In the genomic region with DNA sequence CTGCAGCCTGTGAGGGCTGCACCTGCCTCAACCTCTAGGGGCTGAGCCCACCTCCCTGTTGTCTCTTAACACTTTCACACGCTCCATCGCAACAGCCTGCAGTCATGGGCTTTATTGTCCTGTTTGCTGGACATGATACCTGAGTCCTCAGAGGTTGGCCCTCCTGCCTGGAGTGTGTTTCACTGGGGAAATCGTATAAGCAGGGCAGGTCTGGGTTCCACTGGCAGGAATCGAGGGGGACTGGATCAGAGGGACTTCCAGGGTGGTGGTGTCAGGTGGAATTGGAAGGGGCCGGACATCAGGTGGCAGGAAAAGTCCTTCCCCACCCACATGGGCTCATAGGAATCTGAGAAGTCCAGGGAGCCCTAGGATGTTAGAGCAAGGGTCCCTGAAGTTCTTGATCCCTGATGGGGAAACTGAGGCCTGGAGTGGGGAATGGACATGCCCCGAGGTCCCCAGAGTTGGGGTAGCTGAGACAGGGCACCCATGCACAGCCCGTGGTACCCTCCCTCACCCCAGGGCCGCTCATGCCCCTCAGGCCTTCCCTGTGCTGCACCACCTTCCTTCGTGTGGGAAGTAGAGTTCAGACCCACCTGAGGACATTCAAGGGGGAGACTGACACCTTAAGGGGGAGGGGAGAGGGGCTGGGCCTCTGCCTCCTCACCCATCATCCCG, we compare ENCODE assay signal across 11 cellular contexts.
DNase-seq lines count a peak whose midpoint lies in the region; ATAC-seq and TF ChIP-seq lines count a peak whose summit lies in the region.
"Had no signal": no experiment of that assay in that cellular context is flagged by ENCODE, and none has a peak within 500 bp of the region (broad histone marks: within the 10 kb centered on the region; RNA-seq: fewer than 3 reads in every experiment).

No MANE protein-coding gene starts in this region.

- H4K20me1 ChIP-seq in HCT116 (ENCODE audit: insufficient read depth), result no peaks in the 10 kb centered on the region

- peak overlapping the region; percentile 96 for H3K27ac Mint-ChIP-seq in CD4-positive, alpha-beta T cell
- H3K27ac Mint-ChIP-seq in activated T-helper 17 cell treated with anti-CD3 and anti-CD28 coated beads, Interleukin-2, amount 50 U/mL, for 72 hours, result peak overlapping the region; percentile 94
- peak overlapping the region; percentile 96 to 100 for H3K27ac Mint-ChIP-seq in natural killer cell

- POLR2A ChIA-PET in CD4-positive, alpha-beta T cell (lab: Charles Lee), result interaction anchor here (0.9 to 11.0 kb wide), 17 partner anchors 10 to 192 kb away, joined by 3 to 228 read pairs (median 7); partner anchors contain the start of genes CTNNBIP1 and PIK3CD
- POLR2A ChIA-PET in HCT116 (lab: Charles Lee), result no interaction called here

- RAD21 ChIA-PET in HCT116 (lab: Charles Lee; ENCODE audit: low non-redundant PET in 1 of 2, low total read pairs in 2 of 2, uncharacterized antibody in 2 of 2, unreplicated experiment in 2 of 2), result no interaction called here

- H3K4me1 ChIP-seq in HCT116 (ENCODE audit: control insufficient read depth in 1 of 2, insufficient read depth in 2 of 2, low read length in 2 of 2), result peaks cover 10 to 22% of the 10 kb centered on the region in 2 experiments
- H3K4me1 ChIP-seq: HAP-1 had no signal

- intact Hi-C loops in CD4-positive, alpha-beta T cell (cut with DNase I, micrococcal nuclease), result loop anchor here in 1 of 2 experiments (5.0 kb wide), 1 partner anchor 66 kb away; the partner anchor contains the start of gene PIK3CD
- intact Hi-C loops in HCT116 (cut with micrococcal nuclease), result no loop called here
- intact Hi-C loops in natural killer cell (cut with micrococcal nuclease), result loop anchor here (1.0 kb wide), 1 partner anchor 66 kb away; no protein-coding TSS in a partner anchor

- no peaks in the 10 kb centered on the region for H3K27me3 Mint-ChIP-seq in CD4-positive, alpha-beta T cell
- no peaks in the 10 kb centered on the region for H3K27me3 Mint-ChIP-seq in activated T-helper 17 cell treated with anti-CD3 and anti-CD28 coated beads, Interleukin-2, amount 50 U/mL, for 72 hours
- H3K27me3 Mint-ChIP-seq in natural killer cell (ENCODE audit: low read depth in 2 of 2), result no peaks in the 10 kb centered on the region

- no peak overlapping the region for H3K4me3 ChIP-seq in HCT116 (replicated peaks in 1 of 2; ENCODE audit: low read depth in 1 of 2, low read length in 2 of 2)
- H3K4me3 ChIP-seq: HAP-1 had no signal

- H2AFZ ChIP-seq in HCT116 (ENCODE audit: low read depth, low read length, poor library complexity, severe bottlenecking), result no peak overlapping the region

- peaks cover 79% of the 10 kb centered on the region for H3K36me3 Mint-ChIP-seq in CD4-positive, alpha-beta T cell (ENCODE audit: low read depth)
- peaks cover 99% of the 10 kb centered on the region for H3K36me3 Mint-ChIP-seq in activated T-helper 17 cell treated with anti-CD3 and anti-CD28 coated beads, Interleukin-2, amount 50 U/mL, for 72 hours (ENCODE audit: low read depth)
- H3K36me3 Mint-ChIP-seq in natural killer cell, result no peaks in the 10 kb centered on the region

- BruUV-seq in HCT116 (replicated peaks; lab: Mats Ljungman, UMichigan), result no TSS peak

- peaks cover 54% of the 10 kb centered on the region for H3K4me1 Mint-ChIP-seq in CD4-positive, alpha-beta T cell (ENCODE audit: low read depth)
- H3K4me1 Mint-ChIP-seq in activated T-helper 17 cell treated with anti-CD3 and anti-CD28 coated beads, Interleukin-2, amount 50 U/mL, for 72 hours, result peaks cover 17% of the 10 kb centered on the region
- H3K4me1 Mint-ChIP-seq in natural killer cell, result peaks cover 32 to 41% of the 10 kb centered on the region in 2 donors

- H3K9ac ChIP-seq in HCT116 (ENCODE audit: low read length), result peak overlapping the region; percentile 22; the same call in 1 of the 2 replicates

- peak overlapping the region; percentile 89 for H3K27ac ChIP-seq in CD4-positive, alpha-beta T cell (ENCODE audit: low read depth, low read length)
- H3K27ac ChIP-seq in HCT116 (ENCODE audit: low read depth, low read length), result peak overlapping the region; percentile 65; the same call in 1 of the 2 replicates
- H3K27ac ChIP-seq: thoracic aorta had no signal

- CTCF ChIA-PET in CD4-positive, alpha-beta T cell (lab: Charles Lee), result interaction anchor here (0.8 to 4.1 kb wide), 7 partner anchors 9 to 102 kb away, joined by 3 to 51 read pairs (median 5); no protein-coding TSS in a partner anchor
- CTCF ChIA-PET in HCT116 (lab: Charles Lee), result no interaction called here

- ATAC-seq in CD4-positive, alpha-beta T cell (ENCODE audit: poor library complexity), result no peak
- ATAC-seq in HCT116, result no peak
- ATAC-seq in activated T-helper 17 cell treated with anti-CD3 and anti-CD28 coated beads, Interleukin-2, amount 50 U/mL, for 72 hours (replicated peaks), result no peak
- no peak for ATAC-seq in natural killer cell
- ATAC-seq in GM18511 (IDR thresholded peaks at IDR 0.05; ENCODE audit: unreplicated experiment), result no peak

- H3K9me2 ChIP-seq in HCT116 (ENCODE audit: insufficient read depth), result no peaks in the 10 kb centered on the region

- H3K79me2 ChIP-seq in HCT116 (ENCODE audit: insufficient read depth, low read length), result no peaks in the 10 kb centered on the region

- TF ChIP-seq RAD21 in HCT116 (IDR thresholded peaks at IDR 0.05; ENCODE audit: low read depth), result no peak

- no peak for DNase-seq in CD4-positive, alpha-beta T cell
- no peak for DNase-seq in HCT116 (ENCODE audit: low read depth, low spot score)
- DNase-seq in natural killer cell, result no peak
- no peak for DNase-seq in SIG-M5 (lab: John Stamatoyannopoulos, UW)
- no peak for DNase-seq in stimulated activated CD4-positive, alpha-beta T cell treated with anti-CD3 and anti-CD28 coated beads, Interleukin-12 subunit alpha, Interleukin-12 subunit beta, amount 100 ng/mL, for 4 hours
- DNase-seq in inferior parietal cortex (ENCODE audit: extremely low spot score), result no peak
- DNase-seq: NCI-H1694 treated with DMSO at 0.1 percent for 48 hours had no signal

- peak overlapping the region; percentile 88 for H3K4me3 Mint-ChIP-seq in CD4-positive, alpha-beta T cell
- H3K4me3 Mint-ChIP-seq in activated T-helper 17 cell treated with anti-CD3 and anti-CD28 coated beads, Interleukin-2, amount 50 U/mL, for 72 hours, result peak overlapping the region; percentile 83
- H3K4me3 Mint-ChIP-seq in natural killer cell, result peak overlapping the region; percentile 89

- H3K9me3 ChIP-seq in CD4-positive, alpha-beta T cell (ENCODE audit: control insufficient read depth, low read length), result no peaks in the 10 kb centered on the region
- H3K9me3 ChIP-seq in HCT116 (ENCODE audit: control insufficient read depth in 1 of 2, insufficient read depth in 1 of 2, low read depth in 1 of 2, low read length in 2 of 2), result no peaks in the 10 kb centered on the region
- H3K9me3 ChIP-seq: HAP-1 had no signal

- TF ChIP-seq POLR2A in HCT116 (IDR thresholded peaks at IDR 0.05; ENCODE audit: borderline replicate concordance, extremely low read depth, insufficient read depth, insufficient read length), result no peak

- no peaks in the 10 kb centered on the region for H3K9me3 Mint-ChIP-seq in CD4-positive, alpha-beta T cell
- no peaks in the 10 kb centered on the region for H3K9me3 Mint-ChIP-seq in activated T-helper 17 cell treated with anti-CD3 and anti-CD28 coated beads, Interleukin-2, amount 50 U/mL, for 72 hours
- no peaks in the 10 kb centered on the region for H3K9me3 Mint-ChIP-seq in natural killer cell

- no peak for TF ChIP-seq CTCF in CD4-positive, alpha-beta T cell (IDR thresholded peaks at IDR 0.05)
- TF ChIP-seq CTCF in HCT116 (IDR thresholded peaks at IDR 0.05 in 2 of 3, conservative IDR thresholded peaks at IDR 0.05 in 1 of 3; ENCODE audit: borderline replicate concordance in 1 of 3, insufficient read depth in 1 of 3, low read depth in 2 of 3, low read length in 2 of 3) (no peak), natural killer cell (IDR thresholded peaks at IDR 0.05) (no peak)

- H3K36me3 ChIP-seq in HCT116 (ENCODE audit: control insufficient read depth in 1 of 2, insufficient read depth in 2 of 2, low read length in 2 of 2), result no peaks in the 10 kb centered on the region
- H3K36me3 ChIP-seq: HAP-1 had no signal

- H3K4me2 ChIP-seq in HCT116 (ENCODE audit: low read length), result 0 out of 2 replicates have a peak overlapping the region, but pooled peaks have one; percentile 56

- no peaks in the 10 kb centered on the region for H3K27me3 ChIP-seq in CD4-positive, alpha-beta T cell (ENCODE audit: control insufficient read depth, insufficient read depth, low read length)
- no peaks in the 10 kb centered on the region for H3K27me3 ChIP-seq in HCT116 (ENCODE audit: insufficient read depth, low read length)

TF ChIP-seq in HCT116, 20 proteins besides CTCF, POLR2A, EP300 and RAD21 (continues in another document):
- TF ChIP-seq FOSL1 (IDR thresholded peaks at IDR 0.05; ENCODE audit: low read depth) (no peak), YY1 (IDR thresholded peaks at IDR 0.05; ENCODE audit: extremely low read depth, insufficient replicate concordance, low read depth, low read length) (no peak), CBX3 (IDR thresholded peaks at IDR 0.05; ENCODE audit: low read depth) (no peak), TCF7L2 (IDR thresholded peaks at IDR 0.05; ENCODE audit: borderline replicate concordance, extremely low read depth, insufficient read depth, insufficient read length) (no peak), POLR2AphosphoS5 (IDR thresholded peaks at IDR 0.05; ENCODE audit: low read depth, low read length) (no peak), ELF1 (IDR thresholded peaks at IDR 0.05; ENCODE audit: borderline replicate concordance, low read depth) (no peak), EZH2phosphoT487 (IDR thresholded peaks at IDR 0.05; ENCODE audit: borderline replicate concordance) (no peak), EZH2 (IDR thresholded peaks at IDR 0.05) (no peak), SP1 (IDR thresholded peaks at IDR 0.05; ENCODE audit: low read depth) (no peak)
- TF ChIP-seq, protein P1, sequence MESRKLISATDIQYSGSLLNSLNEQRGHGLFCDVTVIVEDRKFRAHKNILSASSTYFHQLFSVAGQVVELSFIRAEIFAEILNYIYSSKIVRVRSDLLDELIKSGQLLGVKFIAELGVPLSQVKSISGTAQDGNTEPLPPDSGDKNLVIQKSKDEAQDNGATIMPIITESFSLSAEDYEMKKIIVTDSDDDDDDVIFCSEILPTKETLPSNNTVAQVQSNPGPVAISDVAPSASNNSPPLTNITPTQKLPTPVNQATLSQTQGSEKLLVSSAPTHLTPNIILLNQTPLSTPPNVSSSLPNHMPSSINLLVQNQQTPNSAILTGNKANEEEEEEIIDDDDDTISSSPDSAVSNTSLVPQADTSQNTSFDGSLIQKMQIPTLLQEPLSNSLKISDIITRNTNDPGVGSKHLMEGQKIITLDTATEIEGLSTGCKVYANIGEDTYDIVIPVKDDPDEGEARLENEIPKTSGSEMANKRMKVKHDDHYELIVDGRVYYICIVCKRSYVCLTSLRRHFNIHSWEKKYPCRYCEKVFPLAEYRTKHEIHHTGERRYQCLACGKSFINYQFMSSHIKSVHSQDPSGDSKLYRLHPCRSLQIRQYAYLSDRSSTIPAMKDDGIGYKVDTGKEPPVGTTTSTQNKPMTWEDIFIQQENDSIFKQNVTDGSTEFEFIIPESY (IDR thresholded peaks at IDR 0.05; ENCODE audit: extremely low read depth, insufficient replicate concordance, low read length), result no peak
